In the genomic region with DNA sequence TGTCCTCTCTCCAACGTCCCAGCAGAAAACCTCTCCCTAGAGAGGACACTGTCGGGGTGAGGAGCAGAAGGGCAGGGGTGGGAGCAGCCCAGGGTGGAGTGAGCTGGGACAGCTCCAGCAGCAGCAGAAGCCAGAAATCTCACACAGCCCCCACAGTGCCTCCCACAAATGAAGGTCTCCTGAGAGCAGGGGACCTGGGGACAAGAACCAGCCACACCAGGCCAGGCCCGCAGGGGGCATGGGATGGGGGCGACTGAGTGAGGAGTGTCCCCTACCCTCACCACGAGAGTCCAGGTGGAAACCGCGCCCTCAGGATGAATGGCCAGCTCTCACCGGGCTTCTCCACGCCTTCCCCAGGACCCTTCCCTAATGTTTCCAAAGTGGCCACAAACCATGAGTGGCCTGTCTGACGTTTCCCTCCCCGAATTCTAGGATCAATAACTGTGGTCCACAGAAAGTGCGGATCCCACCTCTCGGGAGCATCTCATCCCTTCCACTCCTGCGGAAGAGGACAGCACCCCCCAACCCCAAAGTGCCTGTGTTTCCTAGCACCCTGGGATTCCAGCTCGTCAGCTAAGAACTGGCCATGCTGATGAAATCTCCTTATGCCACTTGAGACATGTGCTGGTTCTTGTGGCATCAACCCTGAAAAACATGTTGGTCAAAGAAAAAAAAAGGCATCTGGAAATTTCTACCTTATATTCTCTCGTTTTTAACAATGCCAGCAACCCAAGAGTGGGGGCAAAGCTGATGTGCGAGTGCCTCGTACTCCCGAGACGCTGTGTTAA, we compare ENCODE assay signal across 10 cellular contexts.
DNase-seq lines count a peak whose midpoint lies in the region; TF ChIP-seq lines count a peak whose summit lies in the region.
"Had no signal": no experiment of that assay in that cellular context is flagged by ENCODE, and none has a peak within 500 bp of the region (broad histone marks: within the 10 kb centered on the region; RNA-seq: fewer than 3 reads in every experiment).

No MANE protein-coding gene starts in this region.

- no peaks in the 10 kb centered on the region for H3K79me1 ChIP-seq in H9 (ENCODE audit: insufficient read depth, low read depth, low read length, poor library complexity, severe bottlenecking)

- no TSS peak for BruUV-seq in mammary epithelial cell (replicated peaks; lab: Mats Ljungman, UMichigan)

- H3K4ac ChIP-seq in H9 (ENCODE audit: low read depth, low read length), result no peak overlapping the region

- H3K27ac Mint-ChIP-seq in H9, result peak overlapping the region in 1 of 3 experiments; percentile 82; a peak in 2 of 7 replicates
- H3K27ac Mint-ChIP-seq in nephron progenitor cell, result peak overlapping the region; percentile 53

- H2BK12ac ChIP-seq in H9 (ENCODE audit: insufficient read length, low read depth, low read length), result no peak overlapping the region

- no peaks in the 10 kb centered on the region for H3K36me3 Mint-ChIP-seq in H9 (ENCODE audit: insufficient read depth in 1 of 3, low read depth in 3 of 3)
- no peaks in the 10 kb centered on the region for H3K36me3 Mint-ChIP-seq in nephron progenitor cell (ENCODE audit: low read depth)

- no peak overlapping the region for H4K91ac ChIP-seq in H9 (ENCODE audit: insufficient read length, low read depth, low read length)

- H3K4me3 ChIP-seq in AG04450 (ENCODE audit: low read depth, low read length) (no peak overlapping the region), mammary epithelial cell (replicated peaks in 1 of 3; ENCODE audit: insufficient read depth in 1 of 3, low read depth in 2 of 3, low read length in 3 of 3) (no peak overlapping the region)

- intact Hi-C loops in mammary epithelial cell (cut with micrococcal nuclease), result loop anchor here (5.0 kb wide), 1 partner anchor 118 kb away; no protein-coding TSS in a partner anchor

- DNase-seq in AG04450 (ENCODE audit: low read depth, low spot score) (no peak), H9 (peak; percentile 19), mammary epithelial cell (no peak), nephron progenitor cell (no peak), RPMI8226 (no peak), GM20000 (ENCODE audit: low spot score) (no peak), amygdala (lab: John Stamatoyannopoulos, UW) (no peak), AG20443 (ENCODE audit: low spot score) (no peak)
- DNase-seq: central memory CD4-positive, alpha-beta T cell; MM.1S had no signal

- H4K8ac ChIP-seq in H9 (replicated peaks; ENCODE audit: insufficient read length, low read depth, low read length), result no peak overlapping the region

- H4K20me1 ChIP-seq in H9 (ENCODE audit: control insufficient read depth, insufficient read depth, insufficient read length) (no peaks in the 10 kb centered on the region), mammary epithelial cell (ENCODE audit: insufficient read depth, low read length) (no peaks in the 10 kb centered on the region)

- H3K4me3 Mint-ChIP-seq in H9, result no peak overlapping the region
- H3K4me3 Mint-ChIP-seq in nephron progenitor cell, result no peak overlapping the region

- no peaks in the 10 kb centered on the region for H3K4me1 ChIP-seq in H9 (ENCODE audit: insufficient read depth, low read length)
- peaks cover 27% of the 10 kb centered on the region for H3K4me1 ChIP-seq in mammary epithelial cell (ENCODE audit: insufficient read depth, low read length)

- no peak overlapping the region for H2BK20ac ChIP-seq in H9 (ENCODE audit: low read depth, low read length, poor library complexity, severe bottlenecking)

- dilution Hi-C loops in mammary epithelial cell (cut with HindIII; ENCODE audit: low sequenced_read_pairs), result loop anchor here (5.0 kb wide), 1 partner anchor 73 kb away; no protein-coding TSS in a partner anchor

- peak overlapping the region; percentile 87 for H3K27ac ChIP-seq in AG04450 (ENCODE audit: low read depth, low read length)
- H3K27ac ChIP-seq in H9 (ENCODE audit: insufficient read length, low read depth, low read length), result no peak overlapping the region
- H3K27ac ChIP-seq in mammary epithelial cell (ENCODE audit: insufficient read depth, low read depth, low read length), result no peak overlapping the region

- no peak overlapping the region for H2BK15ac ChIP-seq in H9 (ENCODE audit: low read depth, low read length)

- H3K36me3 ChIP-seq in mammary epithelial cell (ENCODE audit: insufficient read depth, low read length), result no peaks in the 10 kb centered on the region

- TF ChIP-seq CTCF in AG04450 (IDR thresholded peaks at IDR 0.05; ENCODE audit: low read depth, low read length), result no peak
- TF ChIP-seq CTCF in H9 (conservative IDR thresholded peaks at IDR 0.05), result no peak
- TF ChIP-seq CTCF in mammary epithelial cell (conservative IDR thresholded peaks at IDR 0.05 in 1 of 2, IDR thresholded peaks at IDR 0.05 in 1 of 2; ENCODE audit: extremely low read depth in 1 of 2, insufficient read depth in 1 of 2, low read depth in 1 of 2, low read length in 2 of 2), result no peak
- no peak for TF ChIP-seq CTCF in nephron progenitor cell (IDR thresholded peaks at IDR 0.05)
- no peak for TF ChIP-seq CTCF in GM20000 (IDR thresholded peaks at IDR 0.05; ENCODE audit: extremely low read depth, missing control alignments)

- no peak overlapping the region for H4K5ac ChIP-seq in H9 (ENCODE audit: insufficient read length, low read depth, low read length)

- no peak overlapping the region for H3T11ph ChIP-seq in H9 (ENCODE audit: low read length)

- H3K27me3 ChIP-seq in AG04450 (ENCODE audit: control insufficient read depth, insufficient read depth, low read length) (no peaks in the 10 kb centered on the region), H9 (ENCODE audit: insufficient read depth, low read length) (no peaks in the 10 kb centered on the region), mammary epithelial cell (ENCODE audit: insufficient read depth, low read length) (no peaks in the 10 kb centered on the region)

- no peak overlapping the region for H3K4me2 ChIP-seq in H9 (ENCODE audit: insufficient read depth, insufficient read length, low read length)
- peak overlapping the region; percentile 14 for H3K4me2 ChIP-seq in mammary epithelial cell (ENCODE audit: insufficient read depth, low read depth, low read length)

- H2AK5ac ChIP-seq in H9 (ENCODE audit: insufficient read length, low read length), result no peak overlapping the region

- H3K23ac ChIP-seq in H9 (ENCODE audit: insufficient read length, low read depth, low read length), result no peak overlapping the region

- H3K79me2 ChIP-seq in H9 (ENCODE audit: insufficient read depth, low read length) (peaks cover 3% of the 10 kb centered on the region; the same call in 1 of the 2 replicates), mammary epithelial cell (ENCODE audit: insufficient read depth, low read length) (peaks cover 24% of the 10 kb centered on the region)

- no peak overlapping the region for H3K14ac ChIP-seq in H9 (ENCODE audit: insufficient read depth, low read length)

- H3K9me3 Mint-ChIP-seq in H9 (no peaks in the 10 kb centered on the region), nephron progenitor cell (no peaks in the 10 kb centered on the region)

- no peak overlapping the region for H3K56ac ChIP-seq in H9 (ENCODE audit: insufficient read length, low read depth, low read length)

- H3K23me2 ChIP-seq in H9 (ENCODE audit: insufficient read length, low read depth, low read length, poor library complexity, severe bottlenecking), result no peaks in the 10 kb centered on the region

- in situ Hi-C loops in mammary epithelial cell (cut with MboI; ENCODE audit: low sequenced_read_pairs in 2 of 2), result no loop called here

- H3K9me3 ChIP-seq in AG04450 (ENCODE audit: control insufficient read depth, insufficient read depth, low read length), result no peaks in the 10 kb centered on the region; the same call in 1 of the 2 replicates
- no peaks in the 10 kb centered on the region for H3K9me3 ChIP-seq in H9 (ENCODE audit: control insufficient read depth, low read depth, low read length)
- no peaks in the 10 kb centered on the region for H3K9me3 ChIP-seq in mammary epithelial cell (replicated peaks; ENCODE audit: insufficient read depth, low read length)

- H2BK5ac ChIP-seq in H9 (ENCODE audit: insufficient read length, low read length), result no peak overlapping the region

- H3K27me3 Mint-ChIP-seq in H9 (ENCODE audit: low read depth), result no peaks in the 10 kb centered on the region
- no peaks in the 10 kb centered on the region for H3K27me3 Mint-ChIP-seq in nephron progenitor cell (ENCODE audit: low read depth, poor library complexity)

- peaks cover 2 to 3% of the 10 kb centered on the region in 2 experiments for H3K4me1 Mint-ChIP-seq in H9
- H3K4me1 Mint-ChIP-seq in nephron progenitor cell, result peaks cover 36% of the 10 kb centered on the region

- CTCF ChIA-PET in AG04450 (lab: Charles Lee), result no interaction called here
- CTCF ChIA-PET in mammary epithelial cell (lab: Charles Lee; ENCODE audit: low non-redundant PET), result no interaction called here

- POLR2A ChIA-PET in AG04450 (lab: Yijun Ruan, JAX), result interaction anchor here (0.6 to 1.0 kb wide), 3 partner anchors 30 to 80 kb away, joined by 3 to 5 read pairs (median 3); no protein-coding TSS in a partner anchor

- WGBS in H9 (ENCODE audit: extremely low coverage, insufficient read length, low lambda C conversion rate), result no CpG with 5 or more reads among the region's 20 CpGs
- WGBS in mammary epithelial cell (ENCODE audit: low coverage, missing lambda C conversion rate), result 93% methylated on average over 15 of the region's 20 CpGs

- no peak overlapping the region for H3K9ac ChIP-seq in H9 (ENCODE audit: extremely low read depth, insufficient read length, low read length)
- H3K9ac ChIP-seq in mammary epithelial cell (ENCODE audit: insufficient read depth, low read length), result no peak overlapping the region

- H3K18ac ChIP-seq in H9 (ENCODE audit: insufficient read length, low read depth, low read length), result no peak overlapping the region

- H2AFZ ChIP-seq in H9 (ENCODE audit: low read length), result no peak overlapping the region
- no peak overlapping the region for H2AFZ ChIP-seq in mammary epithelial cell (ENCODE audit: low read depth, low read length)

- no peak overlapping the region for H2BK120ac ChIP-seq in H9 (ENCODE audit: low read depth, low read length, poor library complexity, severe bottlenecking)
